14 cellular contexts compared by ENCODE assay signal in the genomic region with DNA sequence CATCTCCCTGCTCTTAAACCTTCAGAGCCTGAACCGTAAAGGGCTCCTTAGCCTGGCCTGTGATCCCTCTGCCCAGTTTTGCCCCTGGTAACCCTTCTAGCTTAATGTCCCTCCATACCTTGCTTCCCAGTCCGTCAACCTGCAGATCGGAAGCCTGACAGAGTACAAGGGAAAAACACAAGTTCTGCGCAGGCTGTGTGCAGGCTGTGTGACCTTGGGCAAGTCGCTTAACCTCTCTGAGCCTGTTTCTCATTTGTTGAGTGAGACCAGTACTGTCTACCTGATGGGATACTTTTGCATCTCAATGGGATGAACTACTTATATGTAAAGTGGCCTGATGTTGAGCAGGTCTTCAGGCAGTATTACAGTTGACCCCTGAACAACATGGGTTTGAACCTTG. TPM values are rescaled to one million over a fixed set of nuclear protein-coding genes. Genes with fewer than 3 reads are reported as not detected.
DNase-seq lines count a peak whose midpoint lies in the region; ATAC-seq and TF ChIP-seq lines count a peak whose summit lies in the region.
"Had no signal": no experiment of that assay in that cellular context is flagged by ENCODE, and none has a peak within 500 bp of the region (broad histone marks: within the 10 kb centered on the region; RNA-seq: fewer than 3 reads in every experiment).

No MANE protein-coding gene starts in this region.

- H3K4me3 ChIP-seq in SK-N-SH (ENCODE audit: low read depth in 2 of 2, low read length in 1 of 2) (peak overlapping the region in 1 of 2 experiments; percentile 94; a peak in 1 of 4 replicates), body of pancreas (no peak overlapping the region)

- WGBS in SK-N-SH (ENCODE audit: low lambda C conversion rate), result 97% methylated on average over 5 of the region's 5 CpGs
- WGBS in body of pancreas, 2 donors, result 100% methylated on average over 3 of the region's 5 CpGs; no CpG with 5 or more reads in 1 of the 2 donors

- H3K4me1 ChIP-seq in SK-N-SH (ENCODE audit: control insufficient read depth in 1 of 2, insufficient read depth in 2 of 2, low read depth in 1 of 2, low read length in 1 of 2) (peaks cover 0 to 19% of the 10 kb centered on the region in 2 experiments; a peak in 2 of 4 replicates), body of pancreas (peaks cover 16% of the 10 kb centered on the region)
- H3K4me1 ChIP-seq: colonic mucosa had no signal

- ATAC-seq in SK-N-SH treated with all-trans-retinoic acid at 6 μM for 48 hours (no peak), natural killer cell (no peak), body of pancreas (no peak)

- H3K36me3 Mint-ChIP-seq in IgD-negative memory B cell (no peaks in the 10 kb centered on the region), brain (peaks cover 44% of the 10 kb centered on the region), natural killer cell (no peaks in the 10 kb centered on the region)

- H3K36me3 ChIP-seq in SK-N-SH (replicated peaks in 1 of 2; ENCODE audit: control insufficient read depth in 1 of 2, insufficient read depth in 2 of 2, low read length in 1 of 2), result peaks cover 23 to 32% of the 10 kb centered on the region in 2 experiments
- H3K36me3 ChIP-seq in body of pancreas (replicated peaks in 1 of 2; ENCODE audit: insufficient read depth in 1 of 2, low read depth in 2 of 2), result no peaks in the 10 kb centered on the region
- H3K36me3 ChIP-seq: colonic mucosa had no signal

- H3K9me3 ChIP-seq in SK-N-SH (no peaks in the 10 kb centered on the region), body of pancreas (no peaks in the 10 kb centered on the region)
- H3K9me3 ChIP-seq: colonic mucosa had no signal

- H3K27ac ChIP-seq in SK-N-SH (ENCODE audit: low read depth in 2 of 2, low read length in 1 of 2) (no peak overlapping the region), body of pancreas (no peak overlapping the region)
- H3K27ac ChIP-seq: 22Rv1, colonic mucosa had no signal

- no peaks in the 10 kb centered on the region for H3K9me2 ChIP-seq in SK-N-SH

- H3K27me3 Mint-ChIP-seq in IgD-negative memory B cell (no peaks in the 10 kb centered on the region), brain (peaks cover 8% of the 10 kb centered on the region), natural killer cell (ENCODE audit: low read depth in 2 of 2) (no peaks in the 10 kb centered on the region)

- CTCF ChIA-PET in SK-N-SH (lab: Yijun Ruan, JAX), result interaction anchor here (1.3 kb wide), 1 partner anchor 11 kb away, joined by 5 read pairs; no protein-coding TSS in a partner anchor

- TF ChIP-seq CTCF in SK-N-SH (IDR thresholded peaks at IDR 0.05) (no peak), brain (conservative IDR thresholded peaks at IDR 0.05) (no peak), natural killer cell (IDR thresholded peaks at IDR 0.05) (no peak), body of pancreas (IDR thresholded peaks at IDR 0.05) (no peak)

- no peak overlapping the region for H3K9ac ChIP-seq in SK-N-SH

- DNase-seq in SK-N-SH (no peak), natural killer cell (no peak), body of pancreas (no peak), midbrain (lab: John Stamatoyannopoulos, UW) (no peak), NCI-H2171 treated with DMSO at 0.1 percent for 48 hours (lab: John Stamatoyannopoulos, UW) (no peak)
- DNase-seq: colonic mucosa; EL; NCI-H1694 treated with DMSO at 0.1 percent for 48 hours; NK-92 treated with Interleukin-12 subunit alpha and Interleukin-12 subunit beta, amount 100 ng/mL, for 24 hours; stimulated activated CD8-positive, alpha-beta memory T cell treated with anti-CD3 and anti-CD28 coated beads, Interleukin-4, amount 100 ng/mL, for 48 hours had no signal

- no peaks in the 10 kb centered on the region for H4K20me1 ChIP-seq in SK-N-SH (ENCODE audit: insufficient read depth)

- intact Hi-C loops in natural killer cell (cut with micrococcal nuclease), result no loop called here
- intact Hi-C loops in body of pancreas (cut with DNase I), result no loop called here

- peaks cover 0 to 17% (median 11%) of the 10 kb centered on the region in 3 donors for H3K4me1 Mint-ChIP-seq in IgD-negative memory B cell
- peaks cover 22% of the 10 kb centered on the region for H3K4me1 Mint-ChIP-seq in brain
- H3K4me1 Mint-ChIP-seq in natural killer cell, result peaks cover 0 to 37% of the 10 kb centered on the region in 2 donors

- H3K4me3 Mint-ChIP-seq in IgD-negative memory B cell (peak overlapping the region; percentile 3 to 95 (median 90)), brain (peak overlapping the region; percentile 90 to 98 (median 95)), natural killer cell (peak overlapping the region; percentile 8)

- no peaks in the 10 kb centered on the region for H3K9me3 Mint-ChIP-seq in IgD-negative memory B cell
- peaks cover 0 to 16% (median 9%) of the 10 kb centered on the region in 5 experiments for H3K9me3 Mint-ChIP-seq in brain
- H3K9me3 Mint-ChIP-seq in natural killer cell, result no peaks in the 10 kb centered on the region

- TF ChIP-seq EP300 in SK-N-SH (IDR thresholded peaks at IDR 0.05; ENCODE audit: borderline replicate concordance in 1 of 2, low read depth in 1 of 2, low read length in 1 of 2), result no peak

- POLR2A ChIA-PET in SK-N-SH (lab: Yijun Ruan, JAX), result no interaction called here

- no peaks in the 10 kb centered on the region for H3K27me3 ChIP-seq in SK-N-SH (ENCODE audit: insufficient read depth)
- H3K27me3 ChIP-seq in body of pancreas, result no peaks in the 10 kb centered on the region
- H3K27me3 ChIP-seq: colonic mucosa had no signal

- H3K27ac Mint-ChIP-seq in IgD-negative memory B cell (no peak overlapping the region), brain (peak overlapping the region in 1 of 5 experiments; percentile 98), natural killer cell (peak overlapping the region; percentile 51 to 91)

- TF ChIP-seq RAD21 in SK-N-SH (IDR thresholded peaks at IDR 0.05; ENCODE audit: low read length), result no peak

- no peaks in the 10 kb centered on the region for H3F3A ChIP-seq in SK-N-SH (replicated peaks; ENCODE audit: insufficient read depth)

- no peak overlapping the region for H2AFZ ChIP-seq in SK-N-SH (ENCODE audit: low read depth)

- TF ChIP-seq POLR2A in body of pancreas (IDR thresholded peaks at IDR 0.05), result no peak

- H3K79me2 ChIP-seq in SK-N-SH (ENCODE audit: insufficient read depth), result peaks cover 69% of the 10 kb centered on the region

- peak overlapping the region; percentile 89 for H3K4me2 ChIP-seq in SK-N-SH

TF ChIP-seq in SK-N-SH, 30 proteins besides CTCF, POLR2A, EP300 and RAD21 (continues in another document):
- TF ChIP-seq, protein P1, sequence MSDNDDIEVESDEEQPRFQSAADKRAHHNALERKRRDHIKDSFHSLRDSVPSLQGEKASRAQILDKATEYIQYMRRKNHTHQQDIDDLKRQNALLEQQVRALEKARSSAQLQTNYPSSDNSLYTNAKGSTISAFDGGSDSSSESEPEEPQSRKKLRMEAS (IDR thresholded peaks at IDR 0.05; ENCODE audit: low read depth), result no peak
- TF ChIP-seq NFIC (IDR thresholded peaks at IDR 0.05; ENCODE audit: borderline replicate concordance) (no peak), TAF1 (IDR thresholded peaks at IDR 0.05; ENCODE audit: borderline replicate concordance, low read depth, low read length) (no peak), FOXM1 (IDR thresholded peaks at IDR 0.05; ENCODE audit: low read depth) (no peak), ELF1 (IDR thresholded peaks at IDR 0.05) (no peak), YY1 (IDR thresholded peaks at IDR 0.05; ENCODE audit: low read depth) (no peak)
- TF ChIP-seq, protein P2, sequence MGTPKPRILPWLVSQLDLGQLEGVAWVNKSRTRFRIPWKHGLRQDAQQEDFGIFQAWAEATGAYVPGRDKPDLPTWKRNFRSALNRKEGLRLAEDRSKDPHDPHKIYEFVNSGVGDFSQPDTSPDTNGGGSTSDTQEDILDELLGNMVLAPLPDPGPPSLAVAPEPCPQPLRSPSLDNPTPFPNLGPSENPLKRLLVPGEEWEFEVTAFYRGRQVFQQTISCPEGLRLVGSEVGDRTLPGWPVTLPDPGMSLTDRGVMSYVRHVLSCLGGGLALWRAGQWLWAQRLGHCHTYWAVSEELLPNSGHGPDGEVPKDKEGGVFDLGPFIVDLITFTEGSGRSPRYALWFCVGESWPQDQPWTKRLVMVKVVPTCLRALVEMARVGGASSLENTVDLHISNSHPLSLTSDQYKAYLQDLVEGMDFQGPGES (IDR thresholded peaks at IDR 0.05; ENCODE audit: low read depth, low read length), result no peak

TF ChIP-seq in SK-N-SH treated with all-trans-retinoic acid at 6 μM for 48 hours, 23 proteins besides CTCF, POLR2A, EP300 and RAD21:
- no peak for TF ChIP-seq ZNF565 (CRISPR knock-in tag; conservative IDR thresholded peaks at IDR 0.05; ENCODE audit: low read depth)
- no peak for TF ChIP-seq ZNF8 (CRISPR knock-in tag; IDR thresholded peaks at IDR 0.05)
- TF ChIP-seq SNAI2 (CRISPR knock-in tag; IDR thresholded peaks at IDR 0.05), result no peak

RNA-seq across cellular contexts. Expression of a gene that starts 1.7 kb away (rescaled TPM):
- polyA plus RNA-seq in SK-N-SH (2012; rRNA removed) (24.8 and 26.3 TPM in 2 replicates), IgD-negative memory B cell (11.7 TPM), brain (ENCODE audit: insufficient read depth, low read depth, low replicate concordance) (33.7 TPM)
- 23.8 and 25.4 TPM in 2 replicates for polyA plus RNA-seq in SK-N-SH (2012; cell fraction: cytosol; rRNA removed)
- polyA plus RNA-seq in SK-N-SH (2012; cell fraction: nucleus; rRNA removed), result 19.9 and 21.8 TPM in 2 replicates
- total RNA-seq in natural killer cell (1 to 10 TPM; 4.9 to 8.2 (median 7.9) TPM), body of pancreas (10 to 100 TPM in 1 of 2 donors, 1 to 10 TPM in 1; 3.4 to 20.1 TPM)

RNA-seq across cellular contexts. Expression of a gene that starts 2.0 kb away (rescaled TPM):
- 41.1 and 46.6 TPM in 2 replicates for polyA plus RNA-seq in SK-N-SH (2012; rRNA removed)
- polyA plus RNA-seq in SK-N-SH (2012; cell fraction: cytosol; rRNA removed), result 60.5 and 87.1 TPM in 2 replicates
- 11.9 and 27.5 TPM in 2 replicates for polyA plus RNA-seq in SK-N-SH (2012; cell fraction: nucleus; rRNA removed)
- 21.3 TPM for polyA plus RNA-seq in IgD-negative memory B cell
- polyA plus RNA-seq in brain (ENCODE audit: insufficient read depth, low read depth, low replicate concordance), result 78.3 TPM
- total RNA-seq in natural killer cell, result 10 to 100 TPM in 1 of 3 donors, 1 to 10 TPM in 2; 8.3 to 11.0 (median 9.8) TPM
- 10 to 100 TPM; 15.0 to 17.8 TPM for total RNA-seq in body of pancreas

Comparison
In these comparisons a context has a peak if more than half of its experiments do, and no peak if none do; other contexts are left out.
1. H3K27ac Mint-ChIP-seq: peak in natural killer cell (2 of 2); none in IgD-negative memory B cell (0 of 3).
2. H3K4me3 Mint-ChIP-seq: peak in every context shown above with its lines; median percentile 95 in brain; 90 in IgD-negative memory B cell; 8 in natural killer cell.